In the genomic region with DNA sequence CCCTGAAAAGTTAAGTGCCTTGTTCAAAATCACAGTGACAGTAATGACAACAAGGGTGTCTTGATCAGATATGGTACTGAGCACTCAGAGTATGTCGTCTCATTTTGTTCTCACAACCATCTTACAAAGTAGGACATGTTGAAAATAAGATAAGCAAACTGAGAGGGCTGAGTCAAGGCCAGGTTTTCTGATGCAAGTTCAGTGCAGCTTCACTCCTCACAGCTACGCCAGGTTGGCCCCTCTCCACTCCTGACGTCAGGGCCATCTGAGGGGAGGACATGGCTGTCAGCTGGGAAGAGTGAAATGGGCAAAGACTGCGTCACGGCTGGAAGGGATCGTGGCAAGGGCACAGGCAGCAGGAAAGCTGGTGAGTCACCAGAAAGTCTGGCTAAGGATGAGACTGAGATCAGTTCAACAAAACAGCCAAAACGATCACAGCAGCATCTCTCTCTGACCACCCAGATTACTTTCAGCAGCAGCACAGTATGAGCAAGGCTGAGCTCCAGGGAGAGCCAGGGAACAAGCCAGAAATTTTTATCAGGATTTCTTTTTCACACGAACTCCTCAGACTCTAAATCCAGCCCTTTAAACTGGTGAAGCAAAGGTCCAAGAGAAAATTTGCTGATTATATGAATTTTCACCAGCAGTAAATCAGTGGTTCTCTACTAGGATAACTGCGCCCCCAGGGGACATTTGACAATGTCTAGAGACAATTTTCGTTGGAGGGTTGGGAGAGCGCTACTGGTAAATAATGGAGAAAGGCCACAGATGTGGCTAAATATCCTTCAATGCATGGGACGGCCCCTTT, we compare ENCODE assay signal across 9 cellular contexts.
DNase-seq lines count a peak whose midpoint lies in the region; ATAC-seq lines count a peak whose summit lies in the region.
"Had no signal": no experiment of that assay in that cellular context is flagged by ENCODE, and none has a peak within 500 bp of the region (broad histone marks: within the 10 kb centered on the region; RNA-seq: fewer than 3 reads in every experiment).

No MANE protein-coding gene starts in this region.

- no peak overlapping the region for H3K27ac Mint-ChIP-seq in immature natural killer cell

- peak; percentile 41 for DNase-seq in ELF-1 (ENCODE audit: low read depth, low spot score)
- peak; percentile 7 for DNase-seq in SW480 (ENCODE audit: low spot score)
- DNase-seq in head of caudate nucleus = peak in 26 of 42 donors; percentile 13 to 84 (median 38)
- DNase-seq in putamen (ENCODE audit: low spot score) = peak; percentile 19
- no peak for DNase-seq in immature natural killer cell
- DNase-seq in stimulated activated CD8-positive, alpha-beta memory T cell treated with anti-CD3 and anti-CD28 coated beads, Interleukin-4, amount 100 ng/mL, for 48 hours = no peak
- no peak for DNase-seq in HT-29 (ENCODE audit: low spot score)

- peaks cover 0 to 2% (median 2%) of the 10 kb centered on the region in 3 donors for H3K27me3 Mint-ChIP-seq in immature natural killer cell (ENCODE audit: low read depth in 3 of 3)
- H3K27me3 Mint-ChIP-seq: stimulated activated naive CD8-positive, alpha-beta T cell treated with anti-CD3 and anti-CD28 coated beads, Interleukin-15, Interleukin-2, amounts not matched to agents 100 ng/mL and 50 ng/mL, for 24 hours had no signal

- H3K4me1 Mint-ChIP-seq in immature natural killer cell = peaks cover 7 to 25% of the 10 kb centered on the region in 2 donors

- ATAC-seq in HG03354 (IDR thresholded peaks at IDR 0.05; ENCODE audit: poor library complexity, severe bottlenecking, unreplicated experiment) = no peak

- peaks cover 0 to 4% (median 0%) of the 10 kb centered on the region in 3 donors for H3K36me3 Mint-ChIP-seq in immature natural killer cell

- peaks cover 0 to 3% (median 0%) of the 10 kb centered on the region in 6 donors for H3K9me3 Mint-ChIP-seq in immature natural killer cell

- intact Hi-C loops in head of caudate nucleus (cut with DNase I) = no loop called here

- H3K4me3 Mint-ChIP-seq in immature natural killer cell = no peak overlapping the region
- H3K4me3 Mint-ChIP-seq: stimulated activated naive CD8-positive, alpha-beta T cell treated with anti-CD3 and anti-CD28 coated beads, Interleukin-15, Interleukin-2, amounts not matched to agents 100 ng/mL and 50 ng/mL, for 24 hours had no signal

Comparison
In these comparisons a context has a peak if more than half of its experiments do, and no peak if none do; other contexts are left out.
1. DNase-seq: peak in ELF-1 (single experiment), SW480 (single experiment), head of caudate nucleus (26 of 42) and putamen (single experiment); none in immature natural killer cell (0 of 3), stimulated activated CD8-positive, alpha-beta memory T cell treated with anti-CD3 and anti-CD28 coated beads, Interleukin-4, amount 100 ng/mL, for 48 hours (single experiment) and HT-29 (single experiment).